ENCODE assay signal across 23 cellular contexts in genomic region chr5:13470975-13471374, GRCh38.
"Had no signal": no experiment of that assay in that cellular context is flagged by ENCODE, and none has a peak within 500 bp of the region (broad histone marks: within the 10 kb centered on the region; RNA-seq: fewer than 3 reads in every experiment).

No MANE protein-coding gene starts in this region.

- H3K4me3 ChIP-seq: colonic mucosa, coronary artery, dorsolateral prefrontal cortex, esophagus muscularis mucosa, esophagus squamous epithelium, gastrocnemius medialis, gastroesophageal sphincter, heart left ventricle, heart right ventricle had no signal

- H3K9me3 ChIP-seq: colonic mucosa, esophagus muscularis mucosa, esophagus squamous epithelium, gastrocnemius medialis, gastroesophageal sphincter, heart left ventricle had no signal

- DNase-seq: colonic mucosa; cortex of kidney; dermis blood vessel endothelial cell; dorsolateral prefrontal cortex; effector CD4-positive, alpha-beta T cell; effector CD8-positive, alpha-beta T cell; effector memory CD4-positive, alpha-beta T cell; effector memory CD8-positive, alpha-beta T cell; endodermal cell; erythroblast; esophagus squamous epithelium; foreskin fibroblast; foreskin keratinocyte; foreskin melanocyte; gastrocnemius medialis; glutamatergic neuron; head of caudate nucleus; heart left ventricle; heart right ventricle had no signal

- H3K36me3 ChIP-seq: colonic mucosa, esophagus muscularis mucosa, esophagus squamous epithelium, gastrocnemius medialis, gastroesophageal sphincter, heart left ventricle, heart right ventricle had no signal

- H3K27ac ChIP-seq: colonic mucosa, coronary artery, dorsolateral prefrontal cortex, epithelial cell of prostate, esophagus muscularis mucosa, esophagus squamous epithelium, foreskin keratinocyte, gastrocnemius medialis, gastroesophageal sphincter, heart left ventricle, heart right ventricle had no signal

- H3K27me3 ChIP-seq: colonic mucosa, dorsolateral prefrontal cortex, esophagus squamous epithelium, foreskin keratinocyte, gastrocnemius medialis, gastroesophageal sphincter, heart left ventricle, heart right ventricle had no signal
